16 cellular contexts compared by ENCODE assay signal in the genomic region with DNA sequence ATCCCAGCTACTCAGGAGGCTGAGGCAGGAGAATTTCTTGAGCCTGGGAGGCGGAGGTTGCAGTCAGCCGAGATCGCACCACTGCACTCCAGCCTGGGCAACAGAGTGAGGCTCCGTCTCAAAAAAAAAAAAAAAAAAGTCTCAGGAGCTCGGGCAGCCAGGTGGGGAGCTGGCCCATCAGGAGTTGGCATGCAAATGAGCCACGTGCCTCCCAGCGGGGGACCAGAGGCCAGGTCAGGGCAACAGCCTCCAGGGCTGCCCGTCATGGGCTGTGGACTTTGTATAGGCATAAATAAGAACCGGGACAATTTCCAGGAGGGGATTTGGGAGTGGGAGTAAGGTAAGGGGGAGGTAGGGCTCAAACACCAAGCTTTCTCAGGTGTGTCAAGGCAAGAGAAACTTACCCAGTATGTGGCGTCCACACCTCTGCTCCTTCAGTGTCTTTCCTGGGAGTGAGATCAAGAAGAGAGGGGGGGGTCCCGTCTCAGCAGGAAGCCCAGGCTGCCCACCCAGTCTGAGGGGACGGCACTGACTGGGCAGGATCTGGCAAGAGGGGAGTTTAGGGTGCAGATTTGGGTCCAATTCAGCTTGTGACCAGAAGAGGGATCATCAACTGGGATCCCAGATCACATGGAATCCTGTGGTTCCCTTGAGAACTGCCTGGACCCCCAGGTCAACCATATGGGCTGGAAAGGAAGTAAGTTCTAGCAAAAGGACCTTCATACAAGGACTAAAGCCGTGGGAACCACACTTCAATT. TPM values are rescaled to one million over a fixed set of nuclear protein-coding genes. Genes with fewer than 3 reads are reported as not detected.
DNase-seq lines count a peak whose midpoint lies in the region; ATAC-seq, FAIRE-seq and TF ChIP-seq lines count a peak whose summit lies in the region.
"Had no signal": no experiment of that assay in that cellular context is flagged by ENCODE, and none has a peak within 500 bp of the region (broad histone marks: within the 10 kb centered on the region; RNA-seq: fewer than 3 reads in every experiment).

No MANE protein-coding gene starts in this region.

- H3K4me1 ChIP-seq in A549 (no peaks in the 10 kb centered on the region), psoas muscle (no peaks in the 10 kb centered on the region)

- H3K9me3 ChIP-seq in A549 = no peaks in the 10 kb centered on the region
- no peaks in the 10 kb centered on the region for H3K9me3 ChIP-seq in psoas muscle
- H3K9me3 ChIP-seq: tibial artery had no signal

- no peak overlapping the region for H3K27ac ChIP-seq in A549
- no peak overlapping the region for H3K27ac ChIP-seq in brain microvascular endothelial cell
- H3K27ac ChIP-seq in psoas muscle = no peak overlapping the region
- H3K27ac ChIP-seq: tibial artery had no signal

- peaks cover 7% of the 10 kb centered on the region; the same call in 1 of the 2 replicates for H3K4me1 Mint-ChIP-seq in HFFc6 (ENCODE audit: low read depth)
- H3K4me1 Mint-ChIP-seq: activated T-helper 17 cell treated with anti-CD3 and anti-CD28 coated beads, Interleukin-2, amount 50 U/mL, for 72 hours had no signal

- TF ChIP-seq POLR2A in A549 (IDR thresholded peaks at IDR 0.05; ENCODE audit: low read length) = no peak

- H3K27me3 ChIP-seq in brain microvascular endothelial cell (replicated peaks) = peaks cover 11% of the 10 kb centered on the region
- peaks cover 0 to 2% (median 0%) of the 10 kb centered on the region in 3 donors for H3K27me3 ChIP-seq in psoas muscle (ENCODE audit: insufficient read depth in 3 of 3, low read length in 2 of 3)
- H3K27me3 ChIP-seq: tibial artery had no signal

- peak in 1 of 2 experiments; percentile 25 for DNase-seq in A549 (ENCODE audit: low read depth in 1 of 2, low spot score in 1 of 2)
- DNase-seq in HFFc6 = no peak
- DNase-seq in brain microvascular endothelial cell = no peak
- peak; percentile 83 for DNase-seq in left kidney (ENCODE audit: low read depth, low spot score)
- DNase-seq in psoas muscle = no peak
- no peak for DNase-seq in NCI-H2171 treated with DMSO at 0.1 percent for 48 hours (lab: John Stamatoyannopoulos, UW)
- DNase-seq in NCI-H524 treated with DMSO at 0.1 percent for 48 hours (lab: John Stamatoyannopoulos, UW) = no peak
- DNase-seq: activated CD4-positive, alpha-beta T cell treated with anti-CD3 and anti-CD28 coated beads, Interleukin-2, amount 50 U/mL, for 48 hours; amniotic stem cell; SHP77 treated with DMSO at 0.1 percent for 48 hours; T1000; tibial artery had no signal

- peaks cover 42% of the 10 kb centered on the region for H3K27me3 Mint-ChIP-seq in HFFc6 (ENCODE audit: insufficient read depth)

- TF ChIP-seq CTCF in A549 (IDR thresholded peaks at IDR 0.05) (no peak), HFFc6 (IDR thresholded peaks at IDR 0.05) (peak; percentile 34), brain microvascular endothelial cell (IDR thresholded peaks at IDR 0.05; ENCODE audit: low read depth, low read length, missing control alignments) (peak; percentile 15), psoas muscle (IDR thresholded peaks at IDR 0.05) (no peak)

- no peak for TF ChIP-seq EP300 in A549 (IDR thresholded peaks at IDR 0.05)

- no peak overlapping the region for H3K4me2 ChIP-seq in A549

- H3K9me3 Mint-ChIP-seq in HFFc6 = no peaks in the 10 kb centered on the region
- H3K9me3 Mint-ChIP-seq: activated T-helper 17 cell treated with anti-CD3 and anti-CD28 coated beads, Interleukin-2, amount 50 U/mL, for 72 hours had no signal

- H3K36me3 ChIP-seq in brain microvascular endothelial cell (replicated peaks) = no peaks in the 10 kb centered on the region
- no peaks in the 10 kb centered on the region for H3K36me3 ChIP-seq in psoas muscle (ENCODE audit: insufficient read depth in 1 of 2, low read depth in 1 of 2)

- H3K4me3 Mint-ChIP-seq in HFFc6 = no peak overlapping the region
- H3K4me3 Mint-ChIP-seq: activated T-helper 17 cell treated with anti-CD3 and anti-CD28 coated beads, Interleukin-2, amount 50 U/mL, for 72 hours had no signal

- no peak overlapping the region for H3K4me3 ChIP-seq in A549
- no peak overlapping the region for H3K4me3 ChIP-seq in brain microvascular endothelial cell (ENCODE audit: low read depth, low read length)
- H3K4me3 ChIP-seq in psoas muscle = no peak overlapping the region
- H3K4me3 ChIP-seq: tibial artery had no signal

- FAIRE-seq in A549 (lab: Jason Lieb, UNC) = no peak
- FAIRE-seq: HTR-8/SVneo had no signal

- WGBS in A549 (ENCODE audit: missing lambda C conversion rate) = 35% methylated on average over 13 of the region's 13 CpGs
- WGBS in psoas muscle, 3 donors = 33 to 47% (median 36%) methylated on average over 12 to 13 of the region's 13 CpGs

- intact Hi-C loops in psoas muscle (cut with DNase I) = no loop called here

- ATAC-seq in A549 (peak; percentile 53 to 65; a peak in 4 of 6 replicates), psoas muscle (no peak), GM21723 (IDR thresholded peaks at IDR 0.05; ENCODE audit: unreplicated experiment) (no peak)
- ATAC-seq: activated T-helper 17 cell treated with anti-CD3 and anti-CD28 coated beads, Interleukin-2, amount 50 U/mL, for 72 hours had no signal

- TF ChIP-seq RAD21 in A549 (conservative IDR thresholded peaks at IDR 0.05 in 1 of 2, IDR thresholded peaks at IDR 0.05 in 1 of 2) = no peak

- no peak overlapping the region for H3K27ac Mint-ChIP-seq in HFFc6
- H3K27ac Mint-ChIP-seq: activated T-helper 17 cell treated with anti-CD3 and anti-CD28 coated beads, Interleukin-2, amount 50 U/mL, for 72 hours had no signal

- H3K36me3 Mint-ChIP-seq in HFFc6 (ENCODE audit: low read depth) = no peaks in the 10 kb centered on the region

- in situ Hi-C loops in brain microvascular endothelial cell (cut with HindIII; ENCODE audit: low pct_ligation_motif_present, low sequenced_read_pairs) = no loop called here

- CTCF ChIA-PET in A549 (lab: Yijun Ruan, JAX) = interaction anchor here (0.8 to 3.9 kb wide), 6 partner anchors 12 to 120 kb away, joined by 3 to 22 read pairs (median 4); a partner anchor contains a TSS

- POLR2A ChIA-PET in A549 (lab: Yijun Ruan, JAX) = interaction anchor here (0.5 kb wide), 1 partner anchor 73 kb away, joined by 3 read pairs; no protein-coding TSS in a partner anchor

TF ChIP-seq in A549, 52 proteins besides CTCF, POLR2A, EP300 and RAD21 (continues in another document):
- TF ChIP-seq EHMT2 (IDR thresholded peaks at IDR 0.05; ENCODE audit: low read depth) = no peak
- no peak for TF ChIP-seq BHLHE40 (IDR thresholded peaks at IDR 0.05; ENCODE audit: low read depth, low read length)
- no peak for TF ChIP-seq TFCP2L1 (CRISPR knock-in tag; IDR thresholded peaks at IDR 0.05)
- TF ChIP-seq RNF2 (IDR thresholded peaks at IDR 0.05; ENCODE audit: borderline replicate concordance, low read depth) = no peak

RNA-seq across cellular contexts. Expression of a gene that starts 22.3 kb away (rescaled TPM):
- polyA plus RNA-seq in A549 (2011; rRNA removed) = not detected in 2 replicates
- polyA plus RNA-seq in A549 (2012; cell fraction: cytosol; rRNA removed) = not detected in 2 replicates
- polyA plus RNA-seq in A549 (2012; cell fraction: nucleus; rRNA removed) = not detected in 2 replicates
- polyA plus RNA-seq in A549 (2017; fragmentation: RNase III; extraction: RNeasy Plus Mini Kit Qiagen cat#74134 plus additional on column Dnase treatment) = not detected in 3 replicates
- polyA minus RNA-seq in A549 (2011; rRNA and poly(A)+ RNA removed) = not detected in 2 replicates
- not detected for total RNA-seq in HFFc6 (2021; fragmentation: NEBNext Ultra II Directional; extraction: Animal tissue kit (Norgen Biotek cat#: 25700))
- total RNA-seq in psoas muscle = not detected
- polyA plus RNA-seq in psoas muscle = under 1 TPM in 1 of 3 donors, not detected in 2; 0.03 TPM
- total RNA-seq: activated T-helper 17 cell treated with anti-CD3 and anti-CD28 coated beads, Interleukin-2, amount 50 U/mL, for 72 hours; dermis microvascular lymphatic vessel endothelial cell had no signal

RNA-seq across cellular contexts. Expression of a gene that starts 27.3 kb away (rescaled TPM):
- polyA plus RNA-seq in A549 (2011; rRNA removed) (1.4 and 1.6 TPM in 2 replicates), A549 (2017; fragmentation: RNase III; extraction: RNeasy Plus Mini Kit Qiagen cat#74134 plus additional on column Dnase treatment) (0.79 to 1.1 TPM (median 0.97 TPM) in 3 replicates), psoas muscle (1 to 10 TPM; 5.9 to 9.3 (median 8.4) TPM)
- polyA plus RNA-seq in A549 (2012; cell fraction: cytosol; rRNA removed) = 0.81 and 1.1 TPM in 2 replicates
- polyA plus RNA-seq in A549 (2012; cell fraction: nucleus; rRNA removed) = 7.0 and 9.5 TPM in 2 replicates
- 0.66 and 0.73 TPM in 2 replicates for polyA minus RNA-seq in A549 (2011; rRNA and poly(A)+ RNA removed)
- under 1 TPM in 4 of 6 experiments, not detected in 2; 0.05 to 0.14 (median 0.06) TPM for total RNA-seq in HFFc6 (2021; fragmentation: NEBNext Ultra II Directional; extraction: Animal tissue kit (Norgen Biotek cat#: 25700))
- 10 to 100 TPM in 2 of 4 donors, 1 to 10 TPM in 2; 5.8 to 11.8 (median 8.5) TPM for total RNA-seq in psoas muscle

RNA-seq across cellular contexts. Expression of a gene that starts 33.9 kb away (rescaled TPM):
- 2.7 and 3.0 TPM in 2 replicates for polyA plus RNA-seq in A549 (2011; rRNA removed)
- polyA plus RNA-seq in A549 (2012; cell fraction: cytosol; rRNA removed) = 1.7 and 2.1 TPM in 2 replicates
- 7.0 and 9.8 TPM in 2 replicates for polyA plus RNA-seq in A549 (2012; cell fraction: nucleus; rRNA removed)
- 1.7 to 1.9 TPM (median 1.8 TPM) in 3 replicates for polyA plus RNA-seq in A549 (2017; fragmentation: RNase III; extraction: RNeasy Plus Mini Kit Qiagen cat#74134 plus additional on column Dnase treatment)
- 4.1 and 4.9 TPM in 2 replicates for polyA minus RNA-seq in A549 (2011; rRNA and poly(A)+ RNA removed)
- under 1 TPM; 0.20 to 0.78 (median 0.41) TPM for total RNA-seq in HFFc6 (2021; fragmentation: NEBNext Ultra II Directional; extraction: Animal tissue kit (Norgen Biotek cat#: 25700))
- 1 to 10 TPM in 1 of 4 donors, under 1 TPM in 3; 0.49 to 1.0 (median 0.71) TPM for total RNA-seq in psoas muscle
- 1 to 10 TPM in 1 of 3 donors, under 1 TPM in 2; 0.08 to 1.6 (median 0.60) TPM for polyA plus RNA-seq in psoas muscle

RNA-seq across cellular contexts. Expression of a gene that starts 45.1 kb away (rescaled TPM):
- polyA plus RNA-seq in A549 (2011; rRNA removed) (220 and 257 TPM in 2 replicates), A549 (2017; fragmentation: RNase III; extraction: RNeasy Plus Mini Kit Qiagen cat#74134 plus additional on column Dnase treatment) (214 to 241 TPM (median 223 TPM) in 3 replicates), psoas muscle (100 to 1,000 TPM in 2 of 3 donors, 10 to 100 TPM in 1; 86.0 to 239 (median 204) TPM)
- polyA plus RNA-seq in A549 (2012; cell fraction: cytosol; rRNA removed) = 154 and 183 TPM in 2 replicates
- 73.7 and 94.4 TPM in 2 replicates for polyA plus RNA-seq in A549 (2012; cell fraction: nucleus; rRNA removed)
- polyA minus RNA-seq in A549 (2011; rRNA and poly(A)+ RNA removed) = 86.9 and 88.4 TPM in 2 replicates
- 100 to 1,000 TPM; 153 to 184 (median 162) TPM for total RNA-seq in HFFc6 (2021; fragmentation: NEBNext Ultra II Directional; extraction: Animal tissue kit (Norgen Biotek cat#: 25700))
- 100 to 1,000 TPM in 3 of 4 donors, 10 to 100 TPM in 1; 61.7 to 105 (median 103) TPM for total RNA-seq in psoas muscle

RNA-seq across cellular contexts. Expression of a gene that starts 54.2 kb away (rescaled TPM):
- polyA plus RNA-seq in A549 (2011; rRNA removed) = 125 and 138 TPM in 2 replicates
- 65.3 and 75.2 TPM in 2 replicates for polyA plus RNA-seq in A549 (2012; cell fraction: cytosol; rRNA removed)
- 34.2 and 46.6 TPM in 2 replicates for polyA plus RNA-seq in A549 (2012; cell fraction: nucleus; rRNA removed)
- polyA plus RNA-seq in A549 (2017; fragmentation: RNase III; extraction: RNeasy Plus Mini Kit Qiagen cat#74134 plus additional on column Dnase treatment) = 98.9 to 103 TPM (median 99.8 TPM) in 3 replicates
- 53.0 and 74.3 TPM in 2 replicates for polyA minus RNA-seq in A549 (2011; rRNA and poly(A)+ RNA removed)
- 100 to 1,000 TPM in 3 of 6 experiments, 10 to 100 TPM in 3; 95.6 to 113 (median 99.9) TPM for total RNA-seq in HFFc6 (2021; fragmentation: NEBNext Ultra II Directional; extraction: Animal tissue kit (Norgen Biotek cat#: 25700))
- 10 to 100 TPM; 45.9 to 85.4 (median 60.6) TPM for total RNA-seq in psoas muscle
- polyA plus RNA-seq in psoas muscle = 100 to 1,000 TPM in 1 of 3 donors, 10 to 100 TPM in 2; 54.4 to 150 (median 69.1) TPM

Comparison
In these comparisons a context has a peak if more than half of its experiments do, and no peak if none do; other contexts are left out.
1. ATAC-seq: peak in A549 (2 of 2); none in psoas muscle (0 of 4) and GM21723 (single experiment).
2. CTCF ChIP-seq: peak in HFFc6 (single experiment) and brain microvascular endothelial cell (single experiment); none in A549 (single experiment) and psoas muscle (single experiment).
3. RNA of a gene that starts 27.3 kb away (total RNA-seq): 5.8 to 11.8 TPM in psoas muscle; 0.05 to 0.14 TPM in HFFc6; every median in the first group is over 4 times any median in the second.